1 cellular context compared by ENCODE assay signal in the genomic region with DNA sequence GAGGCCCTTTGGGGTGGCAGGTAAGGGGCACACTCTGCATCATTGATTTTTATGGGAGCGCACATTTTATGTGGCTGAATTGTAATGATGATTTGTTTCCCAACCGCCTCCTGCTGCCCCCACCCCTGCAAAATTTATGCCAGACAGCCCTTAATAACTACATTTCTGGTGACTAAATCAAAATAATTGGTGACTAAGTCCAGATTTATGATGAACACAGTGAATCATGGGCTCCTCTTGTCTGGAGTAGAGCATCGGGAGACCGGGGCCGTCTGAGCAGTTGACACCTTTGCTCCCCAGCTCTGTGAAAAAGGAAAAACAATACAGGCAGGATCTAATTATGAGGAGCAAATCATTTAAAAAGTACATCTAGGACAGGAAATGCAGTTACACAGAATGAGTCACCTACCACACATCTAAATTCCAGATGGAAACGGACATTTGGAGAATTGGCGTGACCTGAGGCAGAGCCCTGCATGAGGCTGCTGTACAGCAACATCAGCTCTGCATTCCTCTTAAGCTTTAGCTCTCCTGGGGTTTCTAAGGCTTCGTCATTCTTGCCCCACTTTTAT.
TF ChIP-seq lines count a peak whose summit lies in the region.

No MANE protein-coding gene starts in this region.

TF ChIP-seq in endothelial cell of umbilical vein, 7 proteins besides CTCF, POLR2A, EP300 and RAD21:
- TF ChIP-seq, protein P1, sequence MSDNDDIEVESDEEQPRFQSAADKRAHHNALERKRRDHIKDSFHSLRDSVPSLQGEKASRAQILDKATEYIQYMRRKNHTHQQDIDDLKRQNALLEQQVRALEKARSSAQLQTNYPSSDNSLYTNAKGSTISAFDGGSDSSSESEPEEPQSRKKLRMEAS (IDR thresholded peaks at IDR 0.05; ENCODE audit: insufficient read depth, insufficient read length): no peak
- TF ChIP-seq GATA2 (IDR thresholded peaks at IDR 0.05; ENCODE audit: insufficient read depth, insufficient read length, low read depth, low read length): peak; percentile 76
- peak; percentile 68 for TF ChIP-seq MYC (IDR thresholded peaks at IDR 0.05; ENCODE audit: low read depth, low read length)
- TF ChIP-seq FOS (IDR thresholded peaks at IDR 0.05; ENCODE audit: borderline replicate concordance, insufficient read depth, low read length): peak; percentile 100
- TF ChIP-seq POLR2AphosphoS5 (IDR thresholded peaks at IDR 0.05; ENCODE audit: insufficient read depth, low read depth, low read length): peak; percentile 84
- TF ChIP-seq EZH2 (IDR thresholded peaks at IDR 0.05; ENCODE audit: borderline replicate concordance, low read depth, low read length, severe bottlenecking): no peak
- peak; percentile 96 for TF ChIP-seq JUN (IDR thresholded peaks at IDR 0.05; ENCODE audit: borderline replicate concordance, insufficient read depth, insufficient read length, low read depth)
